Comparison of ENCODE assay signal across 15 cellular contexts in genomic region chr20:51028616-51029263, GRCh38.
"Had no signal": no experiment of that assay in that cellular context is flagged by ENCODE, and none has a peak within 500 bp of the region (broad histone marks: within the 10 kb centered on the region; RNA-seq: fewer than 3 reads in every experiment).

No MANE protein-coding gene starts in this region.

- H3K27ac Mint-ChIP-seq: activated CD8-positive, alpha-beta T cell treated with anti-CD3 and anti-CD28 coated beads for 36 hours; activated naive CD8-positive, alpha-beta T cell treated with anti-CD3 and anti-CD28 coated beads, Interleukin-2, amount 50 U/mL, for 24 hours; T-cell had no signal

- H3K36me3 ChIP-seq: cardiac muscle cell, neutrophil, transverse colon, WERI-Rb-1 had no signal

- H3K36me3 Mint-ChIP-seq: naive B cell, T-cell had no signal

- H3K27ac ChIP-seq: cardiac muscle cell, dorsolateral prefrontal cortex, neutrophil, transverse colon, WERI-Rb-1 had no signal

- H3K4me3 Mint-ChIP-seq: activated CD8-positive, alpha-beta T cell treated with anti-CD3 and anti-CD28 coated beads for 36 hours; activated naive CD8-positive, alpha-beta T cell treated with anti-CD3 and anti-CD28 coated beads, Interleukin-2, amount 50 U/mL, for 24 hours; T-cell had no signal

- H3K9me3 ChIP-seq: neutrophil, transverse colon had no signal

- H3K9me3 Mint-ChIP-seq: activated CD8-positive, alpha-beta T cell treated with anti-CD3 and anti-CD28 coated beads for 36 hours; activated naive CD8-positive, alpha-beta T cell treated with anti-CD3 and anti-CD28 coated beads, Interleukin-2, amount 50 U/mL, for 24 hours; T-cell had no signal

- H3K4me3 ChIP-seq: cardiac muscle cell, dorsolateral prefrontal cortex, transverse colon had no signal

- DNase-seq: activated CD4-positive, alpha-beta T cell treated with anti-CD3 and anti-CD28 coated beads for 4 hours; activated CD8-positive, alpha-beta T cell treated with anti-CD3 and anti-CD28 coated beads for 36 hours; activated naive CD8-positive, alpha-beta T cell treated with anti-CD3 and anti-CD28 coated beads, Interleukin-2, amount 50 U/mL, for 24 hours; aorta; islet precursor cell; naive B cell; stimulated activated CD4-positive, alpha-beta T cell treated with anti-CD3 and anti-CD28 coated beads, Interleukin-4, amount 100 ng/mL, for 1 hour; stimulated activated naive CD4-positive, alpha-beta T cell treated with Interleukin-2 at 50 U/mL for 16 hours; T-cell; T-helper 9 cell; transverse colon; WERI-Rb-1 had no signal
